Comparison of ENCODE assay signal across 22 cellular contexts in genomic region chr1:156516821-156517220, GRCh38.
"Had no signal": no experiment of that assay in that cellular context is flagged by ENCODE, and none has a peak within 500 bp of the region (broad histone marks: within the 10 kb centered on the region; RNA-seq: fewer than 3 reads in every experiment).

No MANE protein-coding gene starts in this region.

- H3K36me3 ChIP-seq: esophagus muscularis mucosa, gastroesophageal sphincter, heart left ventricle, ovary, sigmoid colon, stomach, thyroid gland had no signal

- H3K9me3 ChIP-seq: esophagus muscularis mucosa, gastroesophageal sphincter, heart left ventricle, ovary, psoas muscle, sigmoid colon, stomach, thyroid gland had no signal

- H3K27ac ChIP-seq: dorsolateral prefrontal cortex, epithelial cell of prostate, esophagus muscularis mucosa, foreskin keratinocyte, gastroesophageal sphincter, heart left ventricle, hepatocyte, ovary, psoas muscle, sigmoid colon, stomach, thyroid gland had no signal

- H3K4me1 ChIP-seq: foreskin keratinocyte, heart left ventricle, thyroid gland had no signal

- DNase-seq: dorsolateral prefrontal cortex; effector CD4-positive, alpha-beta T cell; foreskin keratinocyte; heart left ventricle; kidney; natural killer cell; occipital lobe; ovary; posterior cingulate gyrus; psoas muscle; right cardiac atrium; sigmoid colon; stimulated activated CD4-positive, alpha-beta T cell treated with anti-CD3 and anti-CD28 coated beads, Interleukin-2, amount 100 ng/mL, for 24 hours; stimulated activated CD4-positive, alpha-beta T cell treated with anti-CD3 and anti-CD28 coated beads, Interleukin-4, amount 100 ng/mL, for 24 hours; stimulated activated naive CD4-positive, alpha-beta T cell treated with Interleukin-2 at 50 U/mL for 16 hours; stomach; thyroid gland had no signal

- H3K27me3 ChIP-seq: dorsolateral prefrontal cortex, esophagus muscularis mucosa, gastroesophageal sphincter, heart left ventricle, hepatocyte, ovary, sigmoid colon, stomach, thyroid gland had no signal

- H3K4me3 ChIP-seq: dorsolateral prefrontal cortex, esophagus muscularis mucosa, gastroesophageal sphincter, heart left ventricle, hepatocyte, lung, ovary, psoas muscle, sigmoid colon, stomach, thyroid gland had no signal
